9 cellular contexts compared by ENCODE assay signal in genomic region chrX:1336331-1337143, GRCh38. TPM values are rescaled to one million over a fixed set of nuclear protein-coding genes. Genes with fewer than 3 reads are reported as not detected.
DNase-seq lines count a peak whose midpoint lies in the region; ATAC-seq and TF ChIP-seq lines count a peak whose summit lies in the region.
"Had no signal": no experiment of that assay in that cellular context is flagged by ENCODE, and none has a peak within 500 bp of the region (broad histone marks: within the 10 kb centered on the region; RNA-seq: fewer than 3 reads in every experiment).

Gene IL3RA, plus strand, starts transcription at chrX:1336785. Its CDS starts 4,981 bp downstream, at chrX:1341766.

- ATAC-seq in GM21619 (IDR thresholded peaks at IDR 0.05; ENCODE audit: unreplicated experiment), result peak; percentile 56
- ATAC-seq in PC-3, result no peak
- ATAC-seq: K562 had no signal

- POLR2A ChIA-PET in PC-3 (lab: Charles Lee; ENCODE audit: unreplicated experiment), result no interaction called here

- H3K9me3 ChIP-seq in PC-3 (ENCODE audit: low read length), result no peaks in the 10 kb centered on the region
- H3K9me3 ChIP-seq in esophagus (ENCODE audit: control insufficient read depth in 2 of 2, insufficient read depth in 1 of 2, low read depth in 1 of 2, low read length in 1 of 2), result peaks cover 0 to 2% of the 10 kb centered on the region in 2 donors

- H3F3A ChIP-seq in PC-3 (ENCODE audit: low read length, unreplicated experiment), result no peaks in the 10 kb centered on the region

- no peaks in the 10 kb centered on the region for H4K20me1 ChIP-seq in PC-3 (ENCODE audit: low read length)

- H3K4me1 ChIP-seq in PC-3 (ENCODE audit: insufficient read depth, low read length), result no peaks in the 10 kb centered on the region
- no peaks in the 10 kb centered on the region for H3K4me1 ChIP-seq in esophagus (ENCODE audit: control insufficient read depth in 2 of 2, insufficient read depth in 2 of 2, low read length in 1 of 2)

- no TSS peak for BruUV-seq in PC-3 (replicated peaks; lab: Mats Ljungman, UMichigan)

- no peaks in the 10 kb centered on the region for H3K79me2 ChIP-seq in PC-3 (ENCODE audit: low read length)

- peaks cover 3% of the 10 kb centered on the region for H3K27me3 Mint-ChIP-seq in osteocyte (ENCODE audit: unreplicated experiment)

- peak within 1 kb of the TSS; percentile 63 for H3K4me3 Mint-ChIP-seq in osteocyte (ENCODE audit: unreplicated experiment)

- DNase-seq in GDM1 (lab: John Stamatoyannopoulos, UW) (peak; percentile 67), PC-3 (no peak), osteocyte (ENCODE audit: extremely low spot score, unreplicated experiment) (no peak), NCI-H1436 treated with DMSO at 0.1 percent for 48 hours (lab: John Stamatoyannopoulos, UW) (no peak), iPS-NIHi7 (ENCODE audit: extremely low spot score) (no peak), NCI-H187 (lab: John Stamatoyannopoulos, UW) (no peak)

- no peak for TF ChIP-seq CTCF in PC-3 (conservative IDR thresholded peaks at IDR 0.05; ENCODE audit: low read depth, low read length)
- no peak for TF ChIP-seq CTCF in osteocyte (IDR thresholded peaks at IDR 0.05)

- H3K4me1 Mint-ChIP-seq in osteocyte (ENCODE audit: unreplicated experiment), result peaks cover 8% of the 10 kb centered on the region

- H2AFZ ChIP-seq in PC-3 (ENCODE audit: low read length), result 0 out of 2 replicates have a peak within 1 kb of the TSS, but pooled peaks have one; percentile 40

- H3K9ac ChIP-seq in PC-3 (ENCODE audit: low read length), result no peak within 1 kb of the TSS

- H3K9me3 Mint-ChIP-seq in osteocyte (ENCODE audit: unreplicated experiment), result no peaks in the 10 kb centered on the region

- H3K27me3 ChIP-seq in PC-3 (ENCODE audit: low read length), result no peaks in the 10 kb centered on the region
- no peaks in the 10 kb centered on the region for H3K27me3 ChIP-seq in esophagus (ENCODE audit: control insufficient read depth in 1 of 2, insufficient read depth in 2 of 2, low read length in 2 of 2)

- no peaks in the 10 kb centered on the region for H3K9me2 ChIP-seq in PC-3 (replicated peaks; ENCODE audit: low read length)

- H3K4me2 ChIP-seq in PC-3 (ENCODE audit: low read length), result peak within 1 kb of the TSS; percentile 69

- peak within 1 kb of the TSS; percentile 72 for H3K27ac Mint-ChIP-seq in osteocyte (ENCODE audit: unreplicated experiment)

- intact Hi-C loops in PC-3 (cut with micrococcal nuclease), result no loop called here

- H3K4me3 ChIP-seq in PC-3 (ENCODE audit: low read length) (peak within 1 kb of the TSS; percentile 39), esophagus (ENCODE audit: low read depth in 1 of 2, low read length in 2 of 2) (peak within 1 kb of the TSS; percentile 4 to 12)
- H3K4me3 ChIP-seq: K562 had no signal

- no peaks in the 10 kb centered on the region for H3K36me3 ChIP-seq in PC-3 (ENCODE audit: low read depth, low read length)
- no peaks in the 10 kb centered on the region for H3K36me3 ChIP-seq in esophagus (ENCODE audit: control insufficient read depth in 2 of 2, insufficient read depth in 2 of 2, low read length in 1 of 2)

- 25 to 27% methylated on average over 19 of the region's 19 CpGs for WGBS in esophagus, 2 donors

- CTCF ChIA-PET in PC-3 (lab: Charles Lee), result no interaction called here

- H3K27ac ChIP-seq in PC-3 (ENCODE audit: low read length) (no peak within 1 kb of the TSS), esophagus (ENCODE audit: low read depth in 2 of 2, low read length in 1 of 2) (peak within 1 kb of the TSS; percentile 1)

- H3K36me3 Mint-ChIP-seq in osteocyte (ENCODE audit: unreplicated experiment), result no peaks in the 10 kb centered on the region

RNA-seq across cellular contexts. Expression of gene IL3RA, which starts in this region (rescaled TPM):
- total RNA-seq in PC-3 (2014; rRNA removed), result not detected in 2 replicates
- polyA plus RNA-seq in esophagus, result 1 to 10 TPM; 2.2 to 2.7 TPM
- 0.24 TPM in 1 of 2 replicates, not detected in the other for total RNA-seq in osteocyte
- total RNA-seq: K562 had no signal
- polyA plus RNA-seq: K562 had no signal
